Comparison of ENCODE assay signal across 12 cellular contexts in genomic region chr14:50964683-50965390, GRCh38. TPM values are rescaled to one million over a fixed set of nuclear protein-coding genes. Genes with fewer than 3 reads are reported as not detected.
DNase-seq lines count a peak whose midpoint lies in the region; ATAC-seq, FAIRE-seq and TF ChIP-seq lines count a peak whose summit lies in the region.
"Had no signal": no experiment of that assay in that cellular context is flagged by ENCODE, and none has a peak within 500 bp of the region (broad histone marks: within the 10 kb centered on the region; RNA-seq: fewer than 3 reads in every experiment).

No MANE protein-coding gene starts in this region.

- H3K36me3 Mint-ChIP-seq in progenitor cell of endocrine pancreas (ENCODE audit: insufficient read depth): no peaks in the 10 kb centered on the region

- ATAC-seq in left colon (no peak), HG02678 (IDR thresholded peaks at IDR 0.05; ENCODE audit: unreplicated experiment) (no peak)

- no peak overlapping the region for H3K4me3 ChIP-seq in astrocyte of the spinal cord (ENCODE audit: low read depth, low read length)
- H3K4me3 ChIP-seq: BLaER1 treated with 17β-estradiol and CSF1 and Interleukin-3, amounts not matched to agents 10 nM and 100 nM; right lobe of liver; upper lobe of left lung had no signal

- no peaks in the 10 kb centered on the region for H3K9me3 Mint-ChIP-seq in progenitor cell of endocrine pancreas (ENCODE audit: low read depth)

- H3K4me1 Mint-ChIP-seq in progenitor cell of endocrine pancreas (ENCODE audit: low read depth): peaks cover 4% of the 10 kb centered on the region

- TF ChIP-seq CTCF in astrocyte of the spinal cord (IDR thresholded peaks at IDR 0.05; ENCODE audit: low read depth, low read length) (no peak), progenitor cell of endocrine pancreas (IDR thresholded peaks at IDR 0.05; ENCODE audit: unreplicated experiment) (no peak)

- H3K27ac Mint-ChIP-seq in progenitor cell of endocrine pancreas: no peak overlapping the region

- in situ Hi-C loops in astrocyte of the spinal cord (cut with HindIII; ENCODE audit: low sequenced_read_pairs): no loop called here

- FAIRE-seq in urothelium cell line (lab: Jason Lieb, UNC): no peak

- H3K4me3 Mint-ChIP-seq in progenitor cell of endocrine pancreas (ENCODE audit: low read depth): no peak overlapping the region

- DNase-seq in NCI-H748 (lab: John Stamatoyannopoulos, UW; ENCODE audit: unreplicated experiment): peak; percentile 6
- no peak for DNase-seq in NCI-H748 treated with DMSO at 0.1 percent for 48 hours (lab: John Stamatoyannopoulos, UW)
- DNase-seq in astrocyte of the spinal cord (ENCODE audit: low read depth, low spot score): peak; percentile 96
- DNase-seq in left colon: peak; percentile 32 to 42
- peak; percentile 50 for DNase-seq in urothelium cell line (ENCODE audit: low spot score)
- no peak for DNase-seq in NCI-H510A (lab: John Stamatoyannopoulos, UW)
- DNase-seq in progenitor cell of endocrine pancreas (ENCODE audit: low spot score, unreplicated experiment): no peak
- DNase-seq: activated CD8-positive, alpha-beta memory T cell treated with anti-CD3 and anti-CD28 coated beads, Interleukin-2, amount 50 U/mL, for 4 hours; right lobe of liver had no signal

- peaks cover 3% of the 10 kb centered on the region for H3K27me3 Mint-ChIP-seq in progenitor cell of endocrine pancreas

- intact Hi-C loops in left colon (cut with DNase I, micrococcal nuclease): no loop called here

RNA-seq across cellular contexts. Expression of gene PYGL, which starts 20.6 kb away (rescaled TPM):
- total RNA-seq in left colon: 10 to 100 TPM; 32.9 to 55.6 TPM
- total RNA-seq in progenitor cell of endocrine pancreas: 12.0 and 15.3 TPM in 2 replicates

Comparison
In these comparisons a context has a peak if more than half of its experiments do, and no peak if none do; other contexts are left out.
1. DNase-seq: peak in NCI-H748 (single experiment), astrocyte of the spinal cord (single experiment), left colon (2 of 2) and urothelium cell line (single experiment); none in NCI-H748 treated with DMSO at 0.1 percent for 48 hours (single experiment), NCI-H510A (single experiment) and progenitor cell of endocrine pancreas (single experiment).